In the genomic region with DNA sequence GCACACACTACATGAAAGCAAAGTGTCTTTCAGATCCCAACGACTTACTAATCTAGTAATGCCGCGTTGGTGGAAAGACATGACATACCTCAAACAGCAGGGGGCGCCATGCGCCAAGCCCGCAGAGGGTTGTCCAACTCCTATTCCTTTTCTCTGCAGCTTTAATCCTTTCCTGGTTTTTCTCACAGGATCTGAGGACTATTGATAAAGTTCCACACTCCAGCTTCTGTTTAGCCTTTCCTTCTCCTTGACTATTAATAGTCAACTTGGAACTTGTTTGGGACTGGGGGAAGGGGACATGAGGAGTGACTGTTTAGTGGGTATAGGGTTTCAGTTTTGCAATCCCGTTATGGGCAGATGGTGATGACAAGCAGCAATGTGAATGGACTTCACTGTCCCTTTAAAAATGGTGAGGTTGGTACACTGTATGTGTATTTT, we compare ENCODE assay signal across 8 cellular contexts.
A peak's percentile ranks its signal among the peaks of the same experiment; 100 is the strongest.
DNase-seq lines count a peak whose midpoint lies in the region; ATAC-seq and TF ChIP-seq lines count a peak whose summit lies in the region.

No MANE protein-coding gene starts in this region.

- ATAC-seq in HG03135 (IDR thresholded peaks at IDR 0.05; ENCODE audit: unreplicated experiment) (peak; percentile 76), GM19397 (IDR thresholded peaks at IDR 0.05; ENCODE audit: unreplicated experiment) (no peak)

- no peak overlapping the region for H3K4me3 ChIP-seq in GM12875 (ENCODE audit: low read depth, low read length)

- TF ChIP-seq CTCF in GM12875 (IDR thresholded peaks at IDR 0.05; ENCODE audit: borderline replicate concordance, insufficient read depth, low read depth, low read length): peak; percentile 87

- DNase-seq in NCI-H2227 treated with DMSO at 0.1 percent for 48 hours (lab: John Stamatoyannopoulos, UW): peak; percentile 87
- peak; percentile 51 for DNase-seq in activated CD4-positive, CD25-positive, alpha-beta regulatory T cell treated with anti-CD3 and anti-CD28 coated beads, Interleukin-2, amount 50 U/mL, for 16 hours (ENCODE audit: low read depth, low spot score)
- peak; percentile 87 for DNase-seq in cerebellar cortex (ENCODE audit: low spot score)
- peak; percentile 92 for DNase-seq in left kidney (ENCODE audit: low read depth, low spot score)
- peak; percentile 76 for DNase-seq in stimulated activated CD4-positive, alpha-beta T cell treated with anti-CD3 and anti-CD28 coated beads, Interleukin-4, amount 100 ng/mL, for 1 hour
